In genomic region chr18:77140439-77141109, GRCh38 we compare ENCODE assay signal across 2 cellular contexts.
TF ChIP-seq lines count a peak whose summit lies in the region.

No MANE protein-coding gene starts in this region.

TF ChIP-seq in liver, 16 proteins besides CTCF, POLR2A, EP300 and RAD21 (continued from another document):
- TF ChIP-seq, protein P1, sequence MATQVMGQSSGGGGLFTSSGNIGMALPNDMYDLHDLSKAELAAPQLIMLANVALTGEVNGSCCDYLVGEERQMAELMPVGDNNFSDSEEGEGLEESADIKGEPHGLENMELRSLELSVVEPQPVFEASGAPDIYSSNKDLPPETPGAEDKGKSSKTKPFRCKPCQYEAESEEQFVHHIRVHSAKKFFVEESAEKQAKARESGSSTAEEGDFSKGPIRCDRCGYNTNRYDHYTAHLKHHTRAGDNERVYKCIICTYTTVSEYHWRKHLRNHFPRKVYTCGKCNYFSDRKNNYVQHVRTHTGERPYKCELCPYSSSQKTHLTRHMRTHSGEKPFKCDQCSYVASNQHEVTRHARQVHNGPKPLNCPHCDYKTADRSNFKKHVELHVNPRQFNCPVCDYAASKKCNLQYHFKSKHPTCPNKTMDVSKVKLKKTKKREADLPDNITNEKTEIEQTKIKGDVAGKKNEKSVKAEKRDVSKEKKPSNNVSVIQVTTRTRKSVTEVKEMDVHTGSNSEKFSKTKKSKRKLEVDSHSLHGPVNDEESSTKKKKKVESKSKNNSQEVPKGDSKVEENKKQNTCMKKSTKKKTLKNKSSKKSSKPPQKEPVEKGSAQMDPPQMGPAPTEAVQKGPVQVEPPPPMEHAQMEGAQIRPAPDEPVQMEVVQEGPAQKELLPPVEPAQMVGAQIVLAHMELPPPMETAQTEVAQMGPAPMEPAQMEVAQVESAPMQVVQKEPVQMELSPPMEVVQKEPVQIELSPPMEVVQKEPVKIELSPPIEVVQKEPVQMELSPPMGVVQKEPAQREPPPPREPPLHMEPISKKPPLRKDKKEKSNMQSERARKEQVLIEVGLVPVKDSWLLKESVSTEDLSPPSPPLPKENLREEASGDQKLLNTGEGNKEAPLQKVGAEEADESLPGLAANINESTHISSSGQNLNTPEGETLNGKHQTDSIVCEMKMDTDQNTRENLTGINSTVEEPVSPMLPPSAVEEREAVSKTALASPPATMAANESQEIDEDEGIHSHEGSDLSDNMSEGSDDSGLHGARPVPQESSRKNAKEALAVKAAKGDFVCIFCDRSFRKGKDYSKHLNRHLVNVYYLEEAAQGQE (IDR thresholded peaks at IDR 0.05): peak; percentile 32
- TF ChIP-seq HNF4A (conservative IDR thresholded peaks at IDR 0.05): peak in 1 of 2 donors; percentile 49
- peak in 1 of 2 donors; percentile 12 for TF ChIP-seq JUND (IDR thresholded peaks at IDR 0.05)
- peak in 1 of 2 donors; percentile 75 for TF ChIP-seq RXRA (IDR thresholded peaks at IDR 0.05)
- peak; percentile 63 for TF ChIP-seq MAX (IDR thresholded peaks at IDR 0.05)
- no peak for TF ChIP-seq EGR1 (IDR thresholded peaks at IDR 0.05; ENCODE audit: low read depth in 2 of 2)

TF ChIP-seq in HepG2, 621 proteins besides CTCF, POLR2A, EP300 and RAD21 (continued from another document):
- TF ChIP-seq CEBPZ (IDR thresholded peaks at IDR 0.05; ENCODE audit: low read length) (no peak), ZNF350 (CRISPR knock-in tag; IDR thresholded peaks at IDR 0.05; ENCODE audit: borderline replicate concordance, low read depth) (no peak), ZNF709 (CRISPR knock-in tag; IDR thresholded peaks at IDR 0.05) (no peak), TEF (CRISPR knock-in tag; IDR thresholded peaks at IDR 0.05) (no peak), ZNF558 (CRISPR knock-in tag; IDR thresholded peaks at IDR 0.05; ENCODE audit: borderline replicate concordance) (no peak), ZNF253 (CRISPR knock-in tag; IDR thresholded peaks at IDR 0.05; ENCODE audit: borderline replicate concordance) (no peak), PREB (CRISPR knock-in tag; IDR thresholded peaks at IDR 0.05) (no peak), ZZZ3 (CRISPR knock-in tag; IDR thresholded peaks at IDR 0.05; ENCODE audit: borderline replicate concordance) (no peak), ZNF160 (CRISPR knock-in tag; IDR thresholded peaks at IDR 0.05) (no peak), THYN1 (CRISPR knock-in tag; IDR thresholded peaks at IDR 0.05; ENCODE audit: borderline replicate concordance, low read depth) (no peak)
- TF ChIP-seq, protein P2, sequence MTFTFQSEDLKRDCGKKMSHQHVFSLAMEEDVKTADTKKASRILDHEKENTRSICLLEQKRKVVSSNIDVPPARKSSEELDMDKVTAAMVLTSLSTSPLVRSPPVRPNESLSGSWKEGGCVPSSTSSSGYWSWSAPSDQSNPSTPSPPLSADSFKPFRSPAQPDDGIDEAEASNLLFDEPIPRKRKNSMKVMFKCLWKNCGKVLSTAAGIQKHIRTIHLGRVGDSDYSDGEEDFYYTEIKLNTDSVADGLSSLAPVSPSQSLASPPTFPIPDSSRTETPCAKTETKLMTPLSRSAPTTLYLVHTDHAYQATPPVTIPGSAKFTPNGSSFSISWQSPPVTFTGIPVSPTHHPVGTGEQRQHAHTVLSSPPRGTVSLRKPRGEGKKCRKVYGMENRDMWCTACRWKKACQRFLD (CRISPR knock-in tag; IDR thresholded peaks at IDR 0.05; ENCODE audit: borderline replicate concordance): no peak
- TF ChIP-seq, protein P3, sequence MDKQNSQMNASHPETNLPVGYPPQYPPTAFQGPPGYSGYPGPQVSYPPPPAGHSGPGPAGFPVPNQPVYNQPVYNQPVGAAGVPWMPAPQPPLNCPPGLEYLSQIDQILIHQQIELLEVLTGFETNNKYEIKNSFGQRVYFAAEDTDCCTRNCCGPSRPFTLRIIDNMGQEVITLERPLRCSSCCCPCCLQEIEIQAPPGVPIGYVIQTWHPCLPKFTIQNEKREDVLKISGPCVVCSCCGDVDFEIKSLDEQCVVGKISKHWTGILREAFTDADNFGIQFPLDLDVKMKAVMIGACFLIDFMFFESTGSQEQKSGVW (CRISPR knock-in tag; IDR thresholded peaks at IDR 0.05; ENCODE audit: borderline replicate concordance): no peak
- TF ChIP-seq, protein P4, sequence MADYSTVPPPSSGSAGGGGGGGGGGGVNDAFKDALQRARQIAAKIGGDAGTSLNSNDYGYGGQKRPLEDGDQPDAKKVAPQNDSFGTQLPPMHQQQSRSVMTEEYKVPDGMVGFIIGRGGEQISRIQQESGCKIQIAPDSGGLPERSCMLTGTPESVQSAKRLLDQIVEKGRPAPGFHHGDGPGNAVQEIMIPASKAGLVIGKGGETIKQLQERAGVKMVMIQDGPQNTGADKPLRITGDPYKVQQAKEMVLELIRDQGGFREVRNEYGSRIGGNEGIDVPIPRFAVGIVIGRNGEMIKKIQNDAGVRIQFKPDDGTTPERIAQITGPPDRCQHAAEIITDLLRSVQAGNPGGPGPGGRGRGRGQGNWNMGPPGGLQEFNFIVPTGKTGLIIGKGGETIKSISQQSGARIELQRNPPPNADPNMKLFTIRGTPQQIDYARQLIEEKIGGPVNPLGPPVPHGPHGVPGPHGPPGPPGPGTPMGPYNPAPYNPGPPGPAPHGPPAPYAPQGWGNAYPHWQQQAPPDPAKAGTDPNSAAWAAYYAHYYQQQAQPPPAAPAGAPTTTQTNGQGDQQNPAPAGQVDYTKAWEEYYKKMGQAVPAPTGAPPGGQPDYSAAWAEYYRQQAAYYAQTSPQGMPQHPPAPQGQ (CRISPR knock-in tag; IDR thresholded peaks at IDR 0.05; ENCODE audit: borderline replicate concordance): no peak
- TF ChIP-seq, protein P5, sequence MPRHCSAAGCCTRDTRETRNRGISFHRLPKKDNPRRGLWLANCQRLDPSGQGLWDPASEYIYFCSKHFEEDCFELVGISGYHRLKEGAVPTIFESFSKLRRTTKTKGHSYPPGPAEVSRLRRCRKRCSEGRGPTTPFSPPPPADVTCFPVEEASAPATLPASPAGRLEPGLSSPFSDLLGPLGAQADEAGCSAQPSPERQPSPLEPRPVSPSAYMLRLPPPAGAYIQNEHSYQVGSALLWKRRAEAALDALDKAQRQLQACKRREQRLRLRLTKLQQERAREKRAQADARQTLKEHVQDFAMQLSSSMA (CRISPR knock-in tag; IDR thresholded peaks at IDR 0.05): no peak
